8 cellular contexts compared by ENCODE assay signal in the genomic region with DNA sequence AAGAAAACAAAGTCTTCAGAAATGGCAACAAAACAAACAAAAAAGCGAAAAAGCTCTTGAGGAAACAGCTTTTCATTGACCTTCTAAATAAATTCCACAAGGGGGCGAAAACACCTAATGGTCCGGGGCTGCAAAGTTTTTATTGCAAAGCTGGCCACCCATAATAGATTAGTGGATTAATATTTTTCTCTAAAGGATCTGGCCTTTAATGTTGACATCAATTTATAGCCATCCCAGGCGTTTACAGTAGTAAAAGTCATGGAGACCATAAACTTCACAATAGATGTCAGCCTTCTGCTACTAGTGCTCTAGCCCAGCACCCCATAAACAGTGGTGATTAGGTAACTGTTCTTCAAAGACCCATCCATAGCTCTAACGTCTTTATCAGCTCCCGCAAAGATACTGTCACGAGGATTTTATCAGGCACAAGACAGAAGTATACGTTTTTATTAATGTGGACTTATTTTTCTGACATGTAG. TPM values are rescaled to one million over a fixed set of nuclear protein-coding genes. Genes with fewer than 3 reads are reported as not detected.
DNase-seq lines count a peak whose midpoint lies in the region; ATAC-seq and TF ChIP-seq lines count a peak whose summit lies in the region.

No MANE protein-coding gene starts in this region.

- POLR2A ChIA-PET in HEK293 (lab: Yijun Ruan, JAX): interaction anchor here (0.8 to 8.1 kb wide), 10 partner anchors 18 to 1074 kb away, joined by 3 to 141 read pairs (median 3); no protein-coding TSS in a partner anchor

- H3K27ac ChIP-seq in HEK293 (ENCODE audit: extremely low read depth, low read depth, low read length) (peak overlapping the region; percentile 9; the same call in 1 of the 2 replicates), OCI-LY3 (ENCODE audit: low read length) (no peak overlapping the region), right lobe of liver (peak overlapping the region; percentile 7 to 94 (median 88)), uterus (peak overlapping the region; percentile 95 to 99)

- H3K36me3 ChIP-seq in HEK293 (ENCODE audit: control insufficient read depth in 2 of 2, insufficient read depth in 1 of 2, low read length in 2 of 2) (peaks cover 0 to 25% of the 10 kb centered on the region in 2 experiments; a peak in 1 of 3 replicates), OCI-LY3 (replicated peaks; ENCODE audit: low read depth, low read length) (peaks cover 11% of the 10 kb centered on the region), right lobe of liver (peaks cover 0 to 22% (median 0%) of the 10 kb centered on the region in 4 donors), uterus (no peaks in the 10 kb centered on the region)

- CTCF ChIA-PET in HEK293 (lab: Yijun Ruan, JAX): interaction anchor here (0.6 to 2.2 kb wide), 39 partner anchors 9 to 1447 kb away, joined by 3 to 10 read pairs (median 3); no protein-coding TSS in a partner anchor

- H3K9ac ChIP-seq in OCI-LY3 (ENCODE audit: low read length): no peak overlapping the region

- peaks cover 34% of the 10 kb centered on the region for H3K4me1 ChIP-seq in HEK293 (ENCODE audit: control insufficient read depth, insufficient read depth, low read length)
- H3K4me1 ChIP-seq in OCI-LY3 (ENCODE audit: low read length): peaks cover 7% of the 10 kb centered on the region; the same call in 1 of the 2 replicates
- peaks cover 0 to 18% (median 4%) of the 10 kb centered on the region in 4 donors for H3K4me1 ChIP-seq in right lobe of liver
- H3K4me1 ChIP-seq in uterus: peaks cover 0 to 4% of the 10 kb centered on the region in 2 donors

- H3K4me3 ChIP-seq in HEK293 (ENCODE audit: low read depth, low read length) (no peak overlapping the region), OCI-LY3 (ENCODE audit: low read length) (no peak overlapping the region), cardiac fibroblast (replicated peaks in 1 of 2; ENCODE audit: low read depth in 2 of 2, low read length in 2 of 2) (no peak overlapping the region), right lobe of liver (no peak overlapping the region), uterus (peak overlapping the region in 1 of 2 donors; percentile 80)

- intact Hi-C loops in right lobe of liver (cut with DNase I): loop anchor here (10.0 kb wide), 2 partner anchors 315 to 465 kb away; no protein-coding TSS in a partner anchor
- intact Hi-C loops in uterus (cut with DNase I; ENCODE audit: low total_unique reads): loop anchor here (10.0 kb wide), 3 partner anchors 225 to 555 kb away; no protein-coding TSS in a partner anchor

- H3K79me2 ChIP-seq in OCI-LY3 (ENCODE audit: low read length): peaks cover 28% of the 10 kb centered on the region

- TF ChIP-seq CTCF in HEK293 (tag by site-specific recombination; IDR thresholded peaks at IDR 0.05) (peak; percentile 40), OCI-LY3 (IDR thresholded peaks at IDR 0.05; ENCODE audit: low read depth, low read length) (peak; percentile 65), cardiac fibroblast (IDR thresholded peaks at IDR 0.05; ENCODE audit: low read depth, low read length) (peak; percentile 52), right lobe of liver (IDR thresholded peaks at IDR 0.05) (peak; percentile 73 to 83 (median 75)), uterus (IDR thresholded peaks at IDR 0.05) (peak; percentile 64 to 83 (median 75))

- peak; percentile 14 to 28 (median 18) for ATAC-seq in right lobe of liver

- DNase-seq in COLO829 (ENCODE audit: low spot score): peak; percentile 48
- peak; percentile 82 to 83 for DNase-seq in cardiac fibroblast (ENCODE audit: low read depth in 2 of 2)
- DNase-seq in right lobe of liver: no peak
- no peak for DNase-seq in uterus
- no peak for DNase-seq in effector CD8-positive, alpha-beta T cell (lab: John Stamatoyannopoulos, UW)
- DNase-seq in islet precursor cell: no peak

- no peak for TF ChIP-seq POLR2A in right lobe of liver (IDR thresholded peaks at IDR 0.05)
- no peak for TF ChIP-seq POLR2A in uterus (IDR thresholded peaks at IDR 0.05)

- H3K9me3 ChIP-seq in HEK293 (ENCODE audit: control insufficient read depth, insufficient read depth, low read depth, low read length) (no peaks in the 10 kb centered on the region), OCI-LY3 (ENCODE audit: insufficient read depth, low read length) (no peaks in the 10 kb centered on the region), right lobe of liver (no peaks in the 10 kb centered on the region), uterus (no peaks in the 10 kb centered on the region)

- no peak overlapping the region for H3K4me2 ChIP-seq in OCI-LY3 (ENCODE audit: low read length)

- H4K20me1 ChIP-seq in OCI-LY3 (ENCODE audit: insufficient read depth, low read length): no peaks in the 10 kb centered on the region; the same call in 1 of the 2 replicates

- H2AFZ ChIP-seq in OCI-LY3 (ENCODE audit: low read depth, low read length): no peak overlapping the region

- WGBS in right lobe of liver (ENCODE audit: insufficient coverage, low coverage, low lambda C conversion rate, missing lambda C conversion rate): 3% methylated on average over 8 of the region's 8 CpGs

- no peaks in the 10 kb centered on the region for H3K27me3 ChIP-seq in OCI-LY3 (ENCODE audit: low read depth, low read length)
- H3K27me3 ChIP-seq in right lobe of liver: no peaks in the 10 kb centered on the region
- no peaks in the 10 kb centered on the region for H3K27me3 ChIP-seq in uterus

TF ChIP-seq in HEK293, 187 proteins besides CTCF, POLR2A, EP300 and RAD21 (continues in another document):
- TF ChIP-seq ZNF548 (tag by site-specific recombination; IDR thresholded peaks at IDR 0.05): no peak
- no peak for TF ChIP-seq ZNF302 (tag by site-specific recombination; IDR thresholded peaks at IDR 0.05; ENCODE audit: low read depth)
- TF ChIP-seq ZBTB6 (tag by site-specific recombination; IDR thresholded peaks at IDR 0.05): 0 out of 2 replicates have a peak, but pooled peaks have one; percentile 44
- TF ChIP-seq ZNF585B (tag by site-specific recombination; IDR thresholded peaks at IDR 0.05): no peak
- TF ChIP-seq ZBTB1 (tag by site-specific recombination; IDR thresholded peaks at IDR 0.05): no peak
- TF ChIP-seq KLF1 (tag by site-specific recombination; IDR thresholded peaks at IDR 0.05): no peak
- TF ChIP-seq ZNF433 (tag by site-specific recombination; IDR thresholded peaks at IDR 0.05; ENCODE audit: low read depth): no peak
- TF ChIP-seq EGR2 (tag by site-specific recombination; IDR thresholded peaks at IDR 0.05; ENCODE audit: low read depth): no peak
- peak; percentile 56 for TF ChIP-seq OSR2 (tag by site-specific recombination; IDR thresholded peaks at IDR 0.05)
- no peak for TF ChIP-seq ZNF202 (tag by site-specific recombination; IDR thresholded peaks at IDR 0.05; ENCODE audit: borderline replicate concordance)
- TF ChIP-seq ZNF16 (tag by site-specific recombination; IDR thresholded peaks at IDR 0.05; ENCODE audit: low read depth): no peak
- TF ChIP-seq ZNF335 (tag by site-specific recombination; conservative IDR thresholded peaks at IDR 0.05): peak; percentile 55
- TF ChIP-seq ZNF404 (tag by site-specific recombination; IDR thresholded peaks at IDR 0.05): no peak
- TF ChIP-seq ZNF391 (tag by site-specific recombination; IDR thresholded peaks at IDR 0.05; ENCODE audit: borderline replicate concordance, low read depth): no peak
- TF ChIP-seq MYNN (tag by site-specific recombination; IDR thresholded peaks at IDR 0.05; ENCODE audit: borderline replicate concordance): no peak
- TF ChIP-seq ZNF138 (tag by site-specific recombination; IDR thresholded peaks at IDR 0.05; ENCODE audit: borderline replicate concordance): no peak
- 0 out of 2 replicates have a peak, but pooled peaks have one; percentile 13 for TF ChIP-seq SP7 (tag by site-specific recombination; IDR thresholded peaks at IDR 0.05)
- TF ChIP-seq RBAK (tag by site-specific recombination; IDR thresholded peaks at IDR 0.05): no peak
- TF ChIP-seq ZBTB10 (tag by site-specific recombination; IDR thresholded peaks at IDR 0.05): no peak
- peak; percentile 60; the same call in 1 of the 2 replicates for TF ChIP-seq TCF7L2 (IDR thresholded peaks at IDR 0.05; ENCODE audit: borderline replicate concordance, low read depth, low read length)

RNA-seq across cellular contexts. Expression of gene CITED2, which starts 4.8 kb away (rescaled TPM):
- 100 to 1,000 TPM in 4 of 6 experiments, 10 to 100 TPM in 2; 76.6 to 373 (median 126) TPM for total RNA-seq in right lobe of liver
- total RNA-seq in uterus: 100 to 1,000 TPM in 3 of 4 donors, 10 to 100 TPM in 1; 53.4 to 260 (median 159) TPM

Comparison
In these comparisons a context has a peak if more than half of its experiments do, and no peak if none do; other contexts are left out.
1. DNase-seq: peak in COLO829 (single experiment) and cardiac fibroblast (2 of 2); none in right lobe of liver (0 of 3), uterus (0 of 2), effector CD8-positive, alpha-beta T cell (single experiment) and islet precursor cell (single experiment).
2. Peak in every context shown above with its lines, with median percentiles within 50 percentile points of each other: CTCF ChIP-seq.